ENCODE assay signal across 10 cellular contexts in genomic region chrX:40278340-40279090, GRCh38.
DNase-seq lines count a peak whose midpoint lies in the region; ATAC-seq and TF ChIP-seq lines count a peak whose summit lies in the region.
"Had no signal": no experiment of that assay in that cellular context is flagged by ENCODE, and none has a peak within 500 bp of the region (broad histone marks: within the 10 kb centered on the region; RNA-seq: fewer than 3 reads in every experiment).

No MANE protein-coding gene starts in this region.

- TF ChIP-seq POLR2A in ovary (IDR thresholded peaks at IDR 0.05) = no peak

- H3K9me3 ChIP-seq in ovary = no peaks in the 10 kb centered on the region
- H3K9me3 ChIP-seq: right lobe of liver had no signal

- no peak for ATAC-seq in GM18511 (IDR thresholded peaks at IDR 0.05; ENCODE audit: unreplicated experiment)
- no peak for ATAC-seq in HG02981 (IDR thresholded peaks at IDR 0.05; ENCODE audit: unreplicated experiment)
- ATAC-seq: right lobe of liver had no signal

- no peak for TF ChIP-seq EP300 in ovary (IDR thresholded peaks at IDR 0.05)

- H3K27me3 ChIP-seq in ovary = no peaks in the 10 kb centered on the region
- H3K27me3 ChIP-seq: right lobe of liver had no signal

- DNase-seq in H4 (ENCODE audit: low spot score) (peak; percentile 68), amniotic epithelial cell (ENCODE audit: low read depth) (peak; percentile 40), NCI-H345 treated with DMSO at 0.1 percent for 48 hours (lab: John Stamatoyannopoulos, UW; ENCODE audit: unreplicated experiment) (no peak), ovary (no peak)
- DNase-seq in activated CD4-positive, alpha-beta T cell treated with anti-CD3 and anti-CD28 coated beads, Interleukin-2, amount 50 U/mL, for 4 hours = peak; percentile 38 to 40
- DNase-seq in stimulated activated CD4-positive, alpha-beta T cell treated with anti-CD3 and anti-CD28 coated beads, TNF-alpha, amount 100 ng/mL, for 1 hour (ENCODE audit: low read depth in 3 of 3, low spot score in 1 of 3) = peak in 2 of 3 donors; percentile 8 to 24
- DNase-seq: left ventricle myocardium inferior, right lobe of liver had no signal

- WGBS in ovary, 3 donors = 79 to 86% (median 84%) methylated on average over 10 of the region's 10 CpGs

- intact Hi-C loops in ovary (cut with DNase I) = loop anchor here in 1 of 4 donors (10.0 kb wide), 1 partner anchor 176 kb away; no protein-coding TSS in a partner anchor

- no peak overlapping the region for H3K4me3 ChIP-seq in ovary
- H3K4me3 ChIP-seq: left ventricle myocardium inferior, right lobe of liver had no signal

- H3K27ac ChIP-seq in ovary = no peak overlapping the region
- H3K27ac ChIP-seq: left ventricle myocardium inferior, right lobe of liver had no signal

- TF ChIP-seq CTCF in ovary (IDR thresholded peaks at IDR 0.05) = no peak

- H3K36me3 ChIP-seq in ovary = no peaks in the 10 kb centered on the region
- H3K36me3 ChIP-seq: left ventricle myocardium inferior, right lobe of liver had no signal

- peaks cover under 1% of the 10 kb centered on the region for H3K4me1 ChIP-seq in ovary (ENCODE audit: insufficient read depth)
- H3K4me1 ChIP-seq: left ventricle myocardium inferior, right lobe of liver had no signal

Comparison
In these comparisons a context has a peak if more than half of its experiments do, and no peak if none do; other contexts are left out.
1. DNase-seq: peak in H4 (single experiment), activated CD4-positive, alpha-beta T cell treated with anti-CD3 and anti-CD28 coated beads, Interleukin-2, amount 50 U/mL, for 4 hours (2 of 2), amniotic epithelial cell (single experiment) and stimulated activated CD4-positive, alpha-beta T cell treated with anti-CD3 and anti-CD28 coated beads, TNF-alpha, amount 100 ng/mL, for 1 hour (2 of 3); none in NCI-H345 treated with DMSO at 0.1 percent for 48 hours (single experiment) and ovary (0 of 5).